In the genomic region with DNA sequence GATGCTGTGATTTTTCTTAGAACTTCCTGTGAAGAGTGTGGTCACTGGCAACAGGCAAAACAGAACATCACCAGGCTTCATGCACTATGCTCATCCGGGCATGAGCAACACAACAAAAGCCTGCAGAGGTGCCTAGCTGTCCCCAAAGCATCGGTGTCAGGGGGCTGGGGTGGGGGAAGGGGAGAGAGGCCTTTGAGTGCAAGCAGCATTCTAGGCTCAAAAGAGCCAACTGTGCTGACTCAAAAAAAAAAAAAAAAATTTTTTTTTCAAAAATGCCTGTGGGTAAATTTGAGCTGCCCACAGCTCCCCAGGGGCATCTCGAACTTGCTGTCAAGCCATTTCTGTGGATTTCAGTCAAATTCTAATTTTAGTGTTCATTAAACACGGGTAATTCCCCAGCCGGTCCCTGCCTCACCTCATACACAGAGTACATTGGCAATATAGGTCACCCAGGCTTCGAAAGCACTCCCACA, we compare ENCODE assay signal across 1 cellular context.
TF ChIP-seq lines count a peak whose summit lies in the region.

No MANE protein-coding gene starts in this region.

TF ChIP-seq in SK-N-SH, 30 proteins besides CTCF, POLR2A, EP300 and RAD21 (continued from another document):
- TF ChIP-seq RCOR1 (IDR thresholded peaks at IDR 0.05; ENCODE audit: low read length), result no peak
- TF ChIP-seq, protein P1, sequence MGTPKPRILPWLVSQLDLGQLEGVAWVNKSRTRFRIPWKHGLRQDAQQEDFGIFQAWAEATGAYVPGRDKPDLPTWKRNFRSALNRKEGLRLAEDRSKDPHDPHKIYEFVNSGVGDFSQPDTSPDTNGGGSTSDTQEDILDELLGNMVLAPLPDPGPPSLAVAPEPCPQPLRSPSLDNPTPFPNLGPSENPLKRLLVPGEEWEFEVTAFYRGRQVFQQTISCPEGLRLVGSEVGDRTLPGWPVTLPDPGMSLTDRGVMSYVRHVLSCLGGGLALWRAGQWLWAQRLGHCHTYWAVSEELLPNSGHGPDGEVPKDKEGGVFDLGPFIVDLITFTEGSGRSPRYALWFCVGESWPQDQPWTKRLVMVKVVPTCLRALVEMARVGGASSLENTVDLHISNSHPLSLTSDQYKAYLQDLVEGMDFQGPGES (IDR thresholded peaks at IDR 0.05; ENCODE audit: low read depth, low read length), result no peak
- TF ChIP-seq, protein P2, sequence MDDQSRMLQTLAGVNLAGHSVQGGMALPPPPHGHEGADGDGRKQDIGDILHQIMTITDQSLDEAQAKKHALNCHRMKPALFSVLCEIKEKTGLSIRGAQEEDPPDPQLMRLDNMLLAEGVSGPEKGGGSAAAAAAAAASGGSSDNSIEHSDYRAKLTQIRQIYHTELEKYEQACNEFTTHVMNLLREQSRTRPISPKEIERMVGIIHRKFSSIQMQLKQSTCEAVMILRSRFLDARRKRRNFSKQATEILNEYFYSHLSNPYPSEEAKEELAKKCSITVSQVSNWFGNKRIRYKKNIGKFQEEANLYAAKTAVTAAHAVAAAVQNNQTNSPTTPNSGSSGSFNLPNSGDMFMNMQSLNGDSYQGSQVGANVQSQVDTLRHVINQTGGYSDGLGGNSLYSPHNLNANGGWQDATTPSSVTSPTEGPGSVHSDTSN (IDR thresholded peaks at IDR 0.05), result no peak
- TF ChIP-seq NRF1 (IDR thresholded peaks at IDR 0.05; ENCODE audit: low read depth, low read length), result no peak
- no peak for TF ChIP-seq FOXJ3 (CRISPR knock-in tag; IDR thresholded peaks at IDR 0.05)
- TF ChIP-seq, protein P3, sequence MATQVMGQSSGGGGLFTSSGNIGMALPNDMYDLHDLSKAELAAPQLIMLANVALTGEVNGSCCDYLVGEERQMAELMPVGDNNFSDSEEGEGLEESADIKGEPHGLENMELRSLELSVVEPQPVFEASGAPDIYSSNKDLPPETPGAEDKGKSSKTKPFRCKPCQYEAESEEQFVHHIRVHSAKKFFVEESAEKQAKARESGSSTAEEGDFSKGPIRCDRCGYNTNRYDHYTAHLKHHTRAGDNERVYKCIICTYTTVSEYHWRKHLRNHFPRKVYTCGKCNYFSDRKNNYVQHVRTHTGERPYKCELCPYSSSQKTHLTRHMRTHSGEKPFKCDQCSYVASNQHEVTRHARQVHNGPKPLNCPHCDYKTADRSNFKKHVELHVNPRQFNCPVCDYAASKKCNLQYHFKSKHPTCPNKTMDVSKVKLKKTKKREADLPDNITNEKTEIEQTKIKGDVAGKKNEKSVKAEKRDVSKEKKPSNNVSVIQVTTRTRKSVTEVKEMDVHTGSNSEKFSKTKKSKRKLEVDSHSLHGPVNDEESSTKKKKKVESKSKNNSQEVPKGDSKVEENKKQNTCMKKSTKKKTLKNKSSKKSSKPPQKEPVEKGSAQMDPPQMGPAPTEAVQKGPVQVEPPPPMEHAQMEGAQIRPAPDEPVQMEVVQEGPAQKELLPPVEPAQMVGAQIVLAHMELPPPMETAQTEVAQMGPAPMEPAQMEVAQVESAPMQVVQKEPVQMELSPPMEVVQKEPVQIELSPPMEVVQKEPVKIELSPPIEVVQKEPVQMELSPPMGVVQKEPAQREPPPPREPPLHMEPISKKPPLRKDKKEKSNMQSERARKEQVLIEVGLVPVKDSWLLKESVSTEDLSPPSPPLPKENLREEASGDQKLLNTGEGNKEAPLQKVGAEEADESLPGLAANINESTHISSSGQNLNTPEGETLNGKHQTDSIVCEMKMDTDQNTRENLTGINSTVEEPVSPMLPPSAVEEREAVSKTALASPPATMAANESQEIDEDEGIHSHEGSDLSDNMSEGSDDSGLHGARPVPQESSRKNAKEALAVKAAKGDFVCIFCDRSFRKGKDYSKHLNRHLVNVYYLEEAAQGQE (IDR thresholded peaks at IDR 0.05; ENCODE audit: low read depth, low read length), result no peak
- no peak for TF ChIP-seq CHD2 (IDR thresholded peaks at IDR 0.05; ENCODE audit: low read length, partially characterized antibody)
- TF ChIP-seq TEAD4 (IDR thresholded peaks at IDR 0.05; ENCODE audit: borderline replicate concordance, insufficient read depth), result no peak
- no peak for TF ChIP-seq NFIC (IDR thresholded peaks at IDR 0.05; ENCODE audit: borderline replicate concordance)
- TF ChIP-seq, protein P4, sequence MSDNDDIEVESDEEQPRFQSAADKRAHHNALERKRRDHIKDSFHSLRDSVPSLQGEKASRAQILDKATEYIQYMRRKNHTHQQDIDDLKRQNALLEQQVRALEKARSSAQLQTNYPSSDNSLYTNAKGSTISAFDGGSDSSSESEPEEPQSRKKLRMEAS (IDR thresholded peaks at IDR 0.05; ENCODE audit: low read depth), result no peak
- no peak for TF ChIP-seq SMC3 (IDR thresholded peaks at IDR 0.05; ENCODE audit: low read depth, low read length)
- no peak for TF ChIP-seq FOSL2 (IDR thresholded peaks at IDR 0.05; ENCODE audit: borderline replicate concordance, low read depth)
- no peak for TF ChIP-seq GABPA (IDR thresholded peaks at IDR 0.05; ENCODE audit: low read depth)
- TF ChIP-seq RFX5 (IDR thresholded peaks at IDR 0.05; ENCODE audit: low read length), result no peak
- TF ChIP-seq, protein P5, sequence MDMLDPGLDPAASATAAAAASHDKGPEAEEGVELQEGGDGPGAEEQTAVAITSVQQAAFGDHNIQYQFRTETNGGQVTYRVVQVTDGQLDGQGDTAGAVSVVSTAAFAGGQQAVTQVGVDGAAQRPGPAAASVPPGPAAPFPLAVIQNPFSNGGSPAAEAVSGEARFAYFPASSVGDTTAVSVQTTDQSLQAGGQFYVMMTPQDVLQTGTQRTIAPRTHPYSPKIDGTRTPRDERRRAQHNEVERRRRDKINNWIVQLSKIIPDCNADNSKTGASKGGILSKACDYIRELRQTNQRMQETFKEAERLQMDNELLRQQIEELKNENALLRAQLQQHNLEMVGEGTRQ (IDR thresholded peaks at IDR 0.05; ENCODE audit: borderline replicate concordance, low read depth, low read length), result no peak
